In genomic region chr10:69068549-69068948, GRCh38 we compare ENCODE assay signal across 30 cellular contexts. TPM values are rescaled to one million over a fixed set of nuclear protein-coding genes. Genes with fewer than 3 reads are reported as not detected.
A peak's percentile ranks its signal among the peaks of the same experiment; 100 is the strongest.
DNase-seq lines count a peak whose midpoint lies in the region; ATAC-seq, FAIRE-seq and TF ChIP-seq lines count a peak whose summit lies in the region.
"Had no signal": no experiment of that assay in that cellular context is flagged by ENCODE, and none has a peak within 500 bp of the region (broad histone marks: within the 10 kb centered on the region; RNA-seq: fewer than 3 reads in every experiment).

No MANE protein-coding gene starts in this region.

- POLR2A ChIA-PET in K562 (lab: Yijun Ruan, JAX): interaction anchor here (0.6 kb wide), 1 partner anchor 9 kb away, joined by 3 read pairs; no protein-coding TSS in a partner anchor

- in situ Hi-C loops in K562 (cut with MboI): no loop called here

- no peaks in the 10 kb centered on the region for H3K79me2 ChIP-seq in K562 (ENCODE audit: control insufficient read depth, insufficient read depth, low read length)
- no peaks in the 10 kb centered on the region for H3K79me2 ChIP-seq in neural progenitor cell (ENCODE audit: low read depth)

- no peak overlapping the region for H2AFZ ChIP-seq in K562 (ENCODE audit: low read depth, low read length)
- H2AFZ ChIP-seq in neural progenitor cell (replicated peaks): peak overlapping the region; percentile 20

- TF ChIP-seq RAD21 in K562 (CRISPR knock-in tag; conservative IDR thresholded peaks at IDR 0.05 in 1 of 2, IDR thresholded peaks at IDR 0.05 in 1 of 2): no peak

- FAIRE-seq in K562 (lab: Jason Lieb, UNC): no peak
- FAIRE-seq: endometrium, islet of Langerhans had no signal

- TF ChIP-seq CTCF in K562 (IDR thresholded peaks at IDR 0.05 in 2 of 3, conservative IDR thresholded peaks at IDR 0.05 in 1 of 3; ENCODE audit: insufficient read depth in 2 of 3, low read depth in 1 of 3, low read length in 3 of 3) (no peak), neural progenitor cell (IDR thresholded peaks at IDR 0.05) (no peak)

- H3F3A ChIP-seq in neural progenitor cell (ENCODE audit: low read depth): no peaks in the 10 kb centered on the region

- H4K20me1 ChIP-seq in K562 (replicated peaks; ENCODE audit: control insufficient read depth, insufficient read depth, low read length) (no peaks in the 10 kb centered on the region), neural progenitor cell (ENCODE audit: low read depth) (no peaks in the 10 kb centered on the region)

- H3K9me3 Mint-ChIP-seq in neural progenitor cell: no peaks in the 10 kb centered on the region
- H3K9me3 Mint-ChIP-seq: mesothelial cell of epicardium; naive thymus-derived CD4-positive, alpha-beta T cell had no signal

- DNase-seq in GF-D8 (lab: John Stamatoyannopoulos, UW) (peak; percentile 87), NOMO-1 (lab: John Stamatoyannopoulos, UW; ENCODE audit: unreplicated experiment in 2 of 2) (peak; percentile 83 to 84), K562 (ENCODE audit: extremely low read depth in 1 of 4, low spot score in 3 of 4) (no peak), neural progenitor cell (ENCODE audit: low spot score) (no peak), OCI-M2 (lab: John Stamatoyannopoulos, UW; ENCODE audit: unreplicated experiment) (no peak), globus pallidus (ENCODE audit: low spot score) (no peak)
- DNase-seq in activated CD4-positive, alpha-beta T cell treated with anti-CD3 and anti-CD28 coated beads for 1 hour: no peak
- DNase-seq: activated CD4-positive, alpha-beta T cell treated with anti-CD3 and anti-CD28 coated beads for 4 hours; activated effector memory CD4-positive, alpha-beta T cell treated with anti-CD3 and anti-CD28 coated beads, Interleukin-2, amount 50 U/mL, for 16 hours; activated T-cell treated with anti-CD3 and anti-CD28 coated beads for 4 hours; central memory CD4-positive, alpha-beta T cell; DND-41; esophagus squamous epithelium; left ventricle myocardium superior; naive thymus-derived CD4-positive, alpha-beta T cell; NCI-H1105; NCI-H1930; NCI-H524 treated with DMSO at 0.1 percent for 48 hours; NK-92 treated with Interleukin-12 subunit alpha and Interleukin-12 subunit beta, amount 100 ng/mL, for 24 hours; ovary; retina; stimulated activated CD4-positive, alpha-beta T cell treated with anti-CD3 and anti-CD28 coated beads, Interleukin-1b, Interleukin-23, amount 100 ng/mL, for 48 hours; upper lobe of right lung had no signal

- peaks cover 4% of the 10 kb centered on the region for H3K27me3 Mint-ChIP-seq in neural progenitor cell (ENCODE audit: insufficient read depth, low read depth)
- H3K27me3 Mint-ChIP-seq: naive thymus-derived CD4-positive, alpha-beta T cell had no signal

- H3K27ac ChIP-seq in K562 (ENCODE audit: extremely low read depth, low read depth, low read length) (no peak overlapping the region), neural progenitor cell (no peak overlapping the region)
- H3K27ac ChIP-seq: C4-2B, esophagus squamous epithelium, ovary, SJSA1, upper lobe of right lung had no signal

- intact Hi-C loops in K562 (cut with micrococcal nuclease): no loop called here

- H3K4me1 ChIP-seq in K562 (replicated peaks in 1 of 2; ENCODE audit: control insufficient read depth in 2 of 2, insufficient read depth in 2 of 2, low read length in 2 of 2) (peaks cover 5 to 32% of the 10 kb centered on the region in 2 experiments), neural progenitor cell (no peaks in the 10 kb centered on the region)

- no peaks in the 10 kb centered on the region for H3K27me3 ChIP-seq in K562 (ENCODE audit: control insufficient read depth in 2 of 2, insufficient read depth in 2 of 2, low read length in 2 of 2)
- H3K27me3 ChIP-seq in neural progenitor cell: no peaks in the 10 kb centered on the region
- H3K27me3 ChIP-seq: ovary, SJSA1, upper lobe of right lung had no signal

- H3K4me3 ChIP-seq in K562: no peak overlapping the region
- no peak overlapping the region for H3K4me3 ChIP-seq in neural progenitor cell
- H3K4me3 ChIP-seq: esophagus squamous epithelium, ovary, SJSA1, smooth muscle cell, upper lobe of right lung had no signal

- no peak for TF ChIP-seq POLR2A in K562 (conservative IDR thresholded peaks at IDR 0.05)

- ATAC-seq in K562 (no peak), GM19455 (IDR thresholded peaks at IDR 0.05; ENCODE audit: unreplicated experiment) (no peak)
- ATAC-seq: naive thymus-derived CD4-positive, alpha-beta T cell had no signal

- no peaks in the 10 kb centered on the region for H3K4me1 Mint-ChIP-seq in neural progenitor cell

- CTCF ChIA-PET in K562 (lab: Yijun Ruan, JAX; ENCODE audit: low intra/inter-chr PET ratio): no interaction called here

- H3K36me3 Mint-ChIP-seq in neural progenitor cell: no peaks in the 10 kb centered on the region
- H3K36me3 Mint-ChIP-seq: mesothelial cell of epicardium had no signal

- H3K9me3 ChIP-seq in K562 (replicated peaks; ENCODE audit: control insufficient read depth, insufficient read depth, low read depth, low read length) (no peaks in the 10 kb centered on the region), neural progenitor cell (ENCODE audit: low read depth) (no peaks in the 10 kb centered on the region)
- H3K9me3 ChIP-seq: esophagus squamous epithelium, ovary, SJSA1, upper lobe of right lung had no signal

- WGBS in K562 (ENCODE audit: insufficient coverage, low coverage, missing lambda C conversion rate): 64% methylated on average over 5 of the region's 5 CpGs

- H3K4me2 ChIP-seq in K562 (ENCODE audit: insufficient read depth, low read length): no peak overlapping the region
- no peak overlapping the region for H3K4me2 ChIP-seq in neural progenitor cell
- H3K4me2 ChIP-seq: smooth muscle cell had no signal

- no peak for TF ChIP-seq EP300 in K562 (IDR thresholded peaks at IDR 0.05; ENCODE audit: low read length)

- no TSS peak for BruUV-seq in K562 (replicated peaks; lab: Mats Ljungman, UMichigan)

- H3K36me3 ChIP-seq in K562 (ENCODE audit: control insufficient read depth, insufficient read depth, low read length) (no peaks in the 10 kb centered on the region), neural progenitor cell (no peaks in the 10 kb centered on the region)
- H3K36me3 ChIP-seq: esophagus squamous epithelium, ovary, SJSA1, upper lobe of right lung had no signal

- no peak overlapping the region for H3K4me3 Mint-ChIP-seq in neural progenitor cell
- H3K4me3 Mint-ChIP-seq: mesothelial cell of epicardium; naive thymus-derived CD4-positive, alpha-beta T cell had no signal

- H3K9me1 ChIP-seq in K562 (ENCODE audit: control insufficient read depth, insufficient read depth, low read length): no peaks in the 10 kb centered on the region

- no peak overlapping the region for H3K27ac Mint-ChIP-seq in neural progenitor cell
- H3K27ac Mint-ChIP-seq: mesothelial cell of epicardium; naive thymus-derived CD4-positive, alpha-beta T cell had no signal

- H3K9ac ChIP-seq in K562 (ENCODE audit: insufficient read depth in 1 of 2, low read depth in 2 of 2, low read length in 2 of 2): no peak overlapping the region
- H3K9ac ChIP-seq in neural progenitor cell: no peak overlapping the region

TF ChIP-seq in K562, 482 proteins besides CTCF, POLR2A, EP300 and RAD21:
- TF ChIP-seq CEBPB (tag; IDR thresholded peaks at IDR 0.05) (0 out of 2 replicates have a peak, but pooled peaks have one; percentile 15), ZNF316 (IDR thresholded peaks at IDR 0.05) (no peak)

RNA-seq across cellular contexts. Expression of gene SRGN, which starts 19.4 kb away (rescaled TPM):
- total RNA-seq in K562 (2011; cell fraction: chromatin; rRNA removed; ENCODE audit: low replicate concordance): 88.1 and 137 TPM in 2 replicates
- 154 and 205 TPM in 2 replicates for total RNA-seq in K562 (2011; cell fraction: nucleolus; rRNA removed)
- 184 and 200 TPM in 2 replicates for total RNA-seq in K562 (2011; cell fraction: nucleoplasm; rRNA removed)
- total RNA-seq in K562 (2014; rRNA removed) (147 and 180 TPM in 2 replicates), K562 (2014; rRNA removed; fragmentation: Illumina TruSeq; extraction: Trizol) (256 and 289 TPM in 2 replicates), K562 (2015; rRNA removed; fragmentation: Illumina TruSeq; extraction: Trizol) (149 and 165 TPM in 2 replicates), K562 (2021) (173 and 193 TPM in 2 replicates), neural progenitor cell (ENCODE audit: low replicate concordance) (not detected in 2 replicates)
- polyA plus RNA-seq in K562 (2011; rRNA removed) (124 and 136 TPM in 2 replicates), K562 (2014; fragmentation: Illumina TruSeq; extraction: Trizol) (259 and 284 TPM in 2 replicates), K562 (2014; fragmentation: Nextera tagmentation; extraction: Ambion mirVana) (100 to 1,000 TPM; 275 to 304 TPM), K562 (2014; rRNA removed) (169 and 189 TPM in 2 replicates)
- 61.8 and 105 TPM in 2 replicates for polyA plus RNA-seq in K562 (2011; cell fraction: cytosol; rRNA removed)
- 20.2 and 32.5 TPM in 2 replicates for polyA plus RNA-seq in K562 (2011; cell fraction: nucleus; rRNA removed)
- polyA plus RNA-seq in K562 (2012): 208 and 216 TPM in 2 replicates
- polyA minus RNA-seq in K562 (2011; rRNA and poly(A)+ RNA removed): 80.5 and 89.5 TPM in 2 replicates
- 42.2 and 44.1 TPM in 2 replicates for polyA minus RNA-seq in K562 (2011; cell fraction: cytosol; rRNA and poly(A)+ RNA removed)
- 5.8 and 12.2 TPM in 2 replicates for polyA minus RNA-seq in K562 (2011; cell fraction: nucleus; rRNA and poly(A)+ RNA removed)
- total RNA-seq: mesothelial cell of epicardium, smooth muscle cell had no signal
- polyA plus RNA-seq: smooth muscle cell had no signal

RNA-seq across cellular contexts. Expression of gene VPS26A, which starts 55.4 kb away (rescaled TPM):
- total RNA-seq in K562 (2011; cell fraction: chromatin; rRNA removed; ENCODE audit: low replicate concordance): 5.9 and 44.1 TPM in 2 replicates
- 3.3 and 5.4 TPM in 2 replicates for total RNA-seq in K562 (2011; cell fraction: nucleolus; rRNA removed)
- 12.9 and 27.5 TPM in 2 replicates for total RNA-seq in K562 (2011; cell fraction: nucleoplasm; rRNA removed)
- total RNA-seq in K562 (2014; rRNA removed) (41.7 and 47.1 TPM in 2 replicates), K562 (2014; rRNA removed; fragmentation: Illumina TruSeq; extraction: Trizol) (61.6 and 78.9 TPM in 2 replicates), K562 (2015; rRNA removed; fragmentation: Illumina TruSeq; extraction: Trizol) (52.7 and 58.7 TPM in 2 replicates), K562 (2021) (80.9 and 83.1 TPM in 2 replicates), neural progenitor cell (ENCODE audit: low replicate concordance) (35.7 and 56.0 TPM in 2 replicates)
- polyA plus RNA-seq in K562 (2011; rRNA removed) (36.9 and 64.0 TPM in 2 replicates), K562 (2014; fragmentation: Illumina TruSeq; extraction: Trizol) (81.9 and 85.9 TPM in 2 replicates), K562 (2014; fragmentation: Nextera tagmentation; extraction: Ambion mirVana) (100 to 1,000 TPM; 117 to 137 TPM), K562 (2014; rRNA removed) (63.2 and 69.3 TPM in 2 replicates)
- 4.7 and 13.5 TPM in 2 replicates for polyA plus RNA-seq in K562 (2011; cell fraction: cytosol; rRNA removed)
- 4.1 and 7.3 TPM in 2 replicates for polyA plus RNA-seq in K562 (2011; cell fraction: nucleus; rRNA removed)
- polyA plus RNA-seq in K562 (2012): 70.0 and 81.1 TPM in 2 replicates
- polyA minus RNA-seq in K562 (2011; rRNA and poly(A)+ RNA removed): 40.8 and 41.4 TPM in 2 replicates
- polyA minus RNA-seq in K562 (2011; cell fraction: cytosol; rRNA and poly(A)+ RNA removed): 18.8 and 21.5 TPM in 2 replicates
- 2.8 and 6.4 TPM in 2 replicates for polyA minus RNA-seq in K562 (2011; cell fraction: nucleus; rRNA and poly(A)+ RNA removed)

Comparison
In these comparisons a context has a peak if more than half of its experiments do, and no peak if none do; other contexts are left out.
1. DNase-seq: peak in GF-D8 (single experiment) and NOMO-1 (2 of 2); none in K562 (0 of 4), neural progenitor cell (single experiment), OCI-M2 (single experiment), activated CD4-positive, alpha-beta T cell treated with anti-CD3 and anti-CD28 coated beads for 1 hour (single experiment) and globus pallidus (single experiment).
2. RNA of gene SRGN, which starts 19.4 kb away (total RNA-seq): 88.1 to 289 TPM in K562; not detected in neural progenitor cell; every median in the first group is over 10 times any median in the second.